In the genomic region with DNA sequence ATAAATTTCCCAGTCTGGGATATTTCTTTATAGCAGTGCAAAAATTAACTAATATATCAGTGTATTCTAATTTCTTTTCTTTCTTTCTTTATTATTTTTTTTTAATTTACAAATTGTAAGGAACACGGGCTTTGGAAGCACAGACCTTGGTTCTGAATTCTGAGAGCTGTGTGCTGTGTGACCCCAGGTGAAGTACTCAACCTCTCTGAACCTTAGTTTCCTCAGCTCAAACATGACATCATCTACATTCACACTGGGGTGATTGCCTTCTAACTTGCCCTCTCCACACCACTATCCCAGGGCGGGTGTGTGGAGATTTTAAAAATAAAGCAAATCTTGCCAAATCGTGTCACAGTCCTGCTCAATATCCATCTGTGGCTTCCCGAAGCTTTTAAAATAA, we compare ENCODE assay signal across 27 cellular contexts.
"Had no signal": no experiment of that assay in that cellular context is flagged by ENCODE, and none has a peak within 500 bp of the region (broad histone marks: within the 10 kb centered on the region; RNA-seq: fewer than 3 reads in every experiment).

No MANE protein-coding gene starts in this region.

- H3K36me3 ChIP-seq: stomach, suprapubic skin, thoracic aorta, thyroid gland, tibial artery, tibial nerve, transverse colon, upper lobe of left lung, upper lobe of right lung, uterus, vagina had no signal

- ATAC-seq: stimulated activated effector memory CD8-positive, alpha-beta T cell treated with anti-CD3 and anti-CD28 coated beads, Interleukin-12 subunit alpha, Interleukin-12 subunit beta, amount 100 ng/mL, for 72 hours; stimulated activated memory B cell treated with anti-CD40 and anti-IgM and Interleukin-4, amounts not matched to agents 10 μg/mL and 1 μg/mL and 100 μg/mL, for 72 hours; stimulated activated naive B cell treated with anti-CD40 and anti-IgM and Interleukin-4, amounts not matched to agents 10 μg/mL and 1 μg/mL and 100 μg/mL, for 72 hours; stimulated activated naive CD8-positive, alpha-beta T cell treated with anti-CD3 and anti-CD28 coated beads, Interleukin-15, amount 100 ng/mL, for 72 hours; stimulated activated naive CD8-positive, alpha-beta T cell treated with anti-CD3 and anti-CD28 coated beads, Interleukin-15, Interleukin-2, amounts not matched to agents 100 U/mL and 50 U/mL, for 24 hours; upper lobe of right lung had no signal

- H3K27ac ChIP-seq: stomach, suprapubic skin, testis, thoracic aorta, thyroid gland, tibial artery, tibial nerve, transverse colon, upper lobe of left lung, upper lobe of right lung, uterus, vagina had no signal

- H3K4me3 ChIP-seq: stomach, suprapubic skin, testis, thoracic aorta, thyroid gland, tibial artery, tibial nerve, transverse colon, upper lobe of left lung, upper lobe of right lung, uterus, vagina had no signal

- H3K27me3 ChIP-seq: stomach, suprapubic skin, testis, thyroid gland, tibial artery, tibial nerve, transverse colon, upper lobe of left lung, upper lobe of right lung, uterus, vagina had no signal

- FAIRE-seq: urothelium cell line had no signal

- H3K9me3 ChIP-seq: stomach, suprapubic skin, testis, thoracic aorta, thyroid gland, tibial artery, tibial nerve, transverse colon, upper lobe of left lung, upper lobe of right lung, uterus, vagina had no signal

- H3K4me1 ChIP-seq: stomach, suprapubic skin, testis, thyroid gland, tibial nerve, transverse colon, upper lobe of right lung, uterus, vagina had no signal

- DNase-seq: stimulated activated CD4-positive, alpha-beta T cell treated with anti-CD3 and anti-CD28 coated beads, Interleukin-2, amount 100 ng/mL, for 48 hours; stimulated activated CD4-positive, alpha-beta T cell treated with anti-CD3 and anti-CD28 coated beads, Interleukin-4, amount 100 ng/mL, for 1 hour; stimulated activated CD4-positive, alpha-beta T cell treated with anti-CD3 and anti-CD28 coated beads, Interleukin-4, amount 100 ng/mL, for 24 hours; stimulated activated CD4-positive, alpha-beta T cell treated with anti-CD3 and anti-CD28 coated beads, Interleukin-4, amount 100 ng/mL, for 4 hours; stimulated activated CD8-positive, alpha-beta memory T cell treated with anti-CD3 and anti-CD28 coated beads, Interleukin-4, amount 100 ng/mL, for 48 hours; stimulated activated naive B cell treated with anti-CD40 and anti-IgM and Interleukin-4, amounts not matched to agents 10 μg/mL and 1 μg/mL and 100 μg/mL, for 72 hours; stimulated activated naive CD4-positive, alpha-beta T cell; stimulated activated naive CD4-positive, alpha-beta T cell treated with Interleukin-2 at 50 U/mL for 16 hours; stimulated activated naive CD8-positive, alpha-beta T cell treated with anti-CD3 and anti-CD28 coated beads, Interleukin-15, amount 100 ng/mL, for 72 hours; stimulated activated naive CD8-positive, alpha-beta T cell treated with anti-CD3 and anti-CD28 coated beads, Interleukin-15, Interleukin-2, amounts not matched to agents 100 U/mL and 50 U/mL, for 24 hours; stomach; substantia nigra; testis; thyroid gland; tibial artery; transverse colon; trophoblast cell; upper lobe of left lung; upper lobe of right lung; uterus had no signal
